Comparison of ENCODE assay signal across 16 cellular contexts in the genomic region with DNA sequence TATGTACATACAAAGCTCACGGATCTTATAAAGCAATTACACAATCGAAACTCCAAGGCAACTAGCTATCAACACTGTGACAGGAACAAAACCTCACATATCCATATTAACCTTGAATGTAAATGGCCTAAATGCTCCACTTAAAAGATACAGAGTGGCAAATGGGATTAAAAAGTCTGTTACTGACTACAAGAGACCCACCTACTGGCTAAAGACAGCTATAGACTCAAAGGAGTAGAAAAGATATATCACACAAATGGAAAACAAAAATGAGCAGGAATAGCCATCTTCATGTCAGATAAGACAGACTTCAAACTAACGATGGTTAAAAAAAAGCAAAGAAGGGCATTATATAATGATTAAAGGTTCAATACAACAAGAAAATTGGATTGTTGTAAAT.
DNase-seq lines count a peak whose midpoint lies in the region; ATAC-seq and TF ChIP-seq lines count a peak whose summit lies in the region.
"Had no signal": no experiment of that assay in that cellular context is flagged by ENCODE, and none has a peak within 500 bp of the region (broad histone marks: within the 10 kb centered on the region; RNA-seq: fewer than 3 reads in every experiment).

No MANE protein-coding gene starts in this region.

- H2AFZ ChIP-seq in osteoblast (ENCODE audit: low read length): no peak overlapping the region

- H3K9me3 ChIP-seq in osteoblast (ENCODE audit: low read depth, low read length) (no peaks in the 10 kb centered on the region), Peyer's patch (no peaks in the 10 kb centered on the region)
- H3K9me3 ChIP-seq: pancreas, tibial nerve had no signal

- H4K20me1 ChIP-seq in osteoblast (ENCODE audit: insufficient read depth, low read length): no peaks in the 10 kb centered on the region

- peak; percentile 0 for DNase-seq in DMS 273 (lab: John Stamatoyannopoulos, UW; ENCODE audit: unreplicated experiment)
- no peak for DNase-seq in DMS 273 treated with DMSO at 0.1 percent for 48 hours (lab: John Stamatoyannopoulos, UW)
- DNase-seq in Kasumi-1 (lab: John Stamatoyannopoulos, UW): peak; percentile 12 to 15
- DNase-seq in WTC11 (ENCODE audit: low spot score): no peak
- DNase-seq in osteoblast (ENCODE audit: insufficient read length, low spot score, missing footprints): no peak
- DNase-seq in Peyer's patch: no peak
- DNase-seq in CD14-positive monocyte (ENCODE audit: low spot score): no peak
- no peak for DNase-seq in T-helper 2 cell treated with Interferon-gamma antibody and Interleukin-4, amounts not matched to agents 5 μg/mL and 100 μg/mL, for 36 hours (ENCODE audit: low spot score)
- DNase-seq: cortex of kidney, esophagus squamous epithelium, pancreas had no signal

- H3K27me3 ChIP-seq in osteoblast (ENCODE audit: insufficient read depth, low read length) (no peaks in the 10 kb centered on the region), Peyer's patch (no peaks in the 10 kb centered on the region)
- H3K27me3 ChIP-seq: pancreas, tibial nerve had no signal

- peak; percentile 56; the same call in 1 of the 2 replicates for ATAC-seq in WTC11
- ATAC-seq: activated CD4-positive, CD25-positive, alpha-beta regulatory T cell treated with anti-CD3 and anti-CD28 coated beads, Interleukin-2, amount 50 U/mL, for 24 hours; pancreas had no signal

- POLR2A ChIA-PET in WTC11 (lab: Charles Lee): no interaction called here

- H3K36me3 Mint-ChIP-seq in WTC11: no peaks in the 10 kb centered on the region
- no peaks in the 10 kb centered on the region for H3K36me3 Mint-ChIP-seq in CD14-positive monocyte
- H3K36me3 Mint-ChIP-seq in T-helper 2 cell treated with Interferon-gamma antibody and Interleukin-4, amounts not matched to agents 5 μg/mL and 100 μg/mL, for 36 hours (ENCODE audit: low read depth): no peaks in the 10 kb centered on the region

- H3K27ac Mint-ChIP-seq in WTC11 (no peak overlapping the region), CD14-positive monocyte (no peak overlapping the region)
- H3K27ac Mint-ChIP-seq in T-helper 2 cell treated with Interferon-gamma antibody and Interleukin-4, amounts not matched to agents 5 μg/mL and 100 μg/mL, for 36 hours: no peak overlapping the region

- no peak for TF ChIP-seq CTCF in WTC11 (IDR thresholded peaks at IDR 0.05)
- peak; percentile 26 for TF ChIP-seq CTCF in osteoblast (IDR thresholded peaks at IDR 0.05; ENCODE audit: extremely low read depth, low read depth, low read length)
- TF ChIP-seq CTCF in Peyer's patch (IDR thresholded peaks at IDR 0.05): peak in 3 of 6 experiments; percentile 24 to 35 (median 25)
- no peak for TF ChIP-seq CTCF in CD14-positive monocyte (IDR thresholded peaks at IDR 0.05)

- H3K4me2 ChIP-seq in osteoblast (ENCODE audit: insufficient read depth, low read length): no peak overlapping the region

- no peaks in the 10 kb centered on the region for H3K79me2 ChIP-seq in osteoblast (ENCODE audit: insufficient read depth, low read length)

- H3K9me3 Mint-ChIP-seq in WTC11: peaks cover 11% of the 10 kb centered on the region
- peaks cover 0 to 8% (median 3%) of the 10 kb centered on the region in 7 donors for H3K9me3 Mint-ChIP-seq in CD14-positive monocyte
- no peaks in the 10 kb centered on the region for H3K9me3 Mint-ChIP-seq in T-helper 2 cell treated with Interferon-gamma antibody and Interleukin-4, amounts not matched to agents 5 μg/mL and 100 μg/mL, for 36 hours

- H3K4me1 ChIP-seq in osteoblast (ENCODE audit: insufficient read depth, low read length): no peaks in the 10 kb centered on the region
- H3K4me1 ChIP-seq in Peyer's patch: no peaks in the 10 kb centered on the region
- H3K4me1 ChIP-seq: esophagus squamous epithelium, pancreas, tibial nerve had no signal

- intact Hi-C loops in CD14-positive monocyte (cut with micrococcal nuclease): no loop called here

- TF ChIP-seq POLR2A in Peyer's patch (IDR thresholded peaks at IDR 0.05): no peak

- no peak overlapping the region for H3K27ac ChIP-seq in osteoblast (ENCODE audit: low read depth, low read length)
- H3K27ac ChIP-seq in Peyer's patch: no peak overlapping the region
- H3K27ac ChIP-seq: 22Rv1, esophagus squamous epithelium, HL-60, pancreas, SK-N-MC, tibial nerve had no signal

- H3K4me3 ChIP-seq in osteoblast (ENCODE audit: insufficient read depth, low read length) (no peak overlapping the region), Peyer's patch (no peak overlapping the region)
- H3K4me3 ChIP-seq: esophagus squamous epithelium, pancreas, SK-N-MC, tibial nerve had no signal

- H3K4me3 Mint-ChIP-seq in WTC11 (no peak overlapping the region), CD14-positive monocyte (no peak overlapping the region)
- H3K4me3 Mint-ChIP-seq in T-helper 2 cell treated with Interferon-gamma antibody and Interleukin-4, amounts not matched to agents 5 μg/mL and 100 μg/mL, for 36 hours: no peak overlapping the region

- no peaks in the 10 kb centered on the region for H3K36me3 ChIP-seq in osteoblast (ENCODE audit: insufficient read depth, low read length)
- no peaks in the 10 kb centered on the region for H3K36me3 ChIP-seq in Peyer's patch
- H3K36me3 ChIP-seq: esophagus squamous epithelium, pancreas, tibial nerve had no signal

- CTCF ChIA-PET in WTC11 (lab: Charles Lee): interaction anchor here (1.0 to 1.4 kb wide), 2 partner anchors 21 to 247 kb away, joined by 4 to 12 read pairs; partner anchors contain the start of gene ADRA2A

- H3K4me1 Mint-ChIP-seq in WTC11 (no peaks in the 10 kb centered on the region), CD14-positive monocyte (no peaks in the 10 kb centered on the region)
- H3K4me1 Mint-ChIP-seq in T-helper 2 cell treated with Interferon-gamma antibody and Interleukin-4, amounts not matched to agents 5 μg/mL and 100 μg/mL, for 36 hours (ENCODE audit: low read depth): no peaks in the 10 kb centered on the region

- H3K27me3 Mint-ChIP-seq in WTC11 (ENCODE audit: low read depth) (no peaks in the 10 kb centered on the region), CD14-positive monocyte (ENCODE audit: low read depth in 3 of 3) (peaks cover 0 to 3% (median 2%) of the 10 kb centered on the region in 3 donors)
- H3K27me3 Mint-ChIP-seq in T-helper 2 cell treated with Interferon-gamma antibody and Interleukin-4, amounts not matched to agents 5 μg/mL and 100 μg/mL, for 36 hours (ENCODE audit: low read depth): no peaks in the 10 kb centered on the region

TF ChIP-seq in WTC11, 78 proteins besides CTCF, POLR2A, EP300 and RAD21 (continues in another document):
- TF ChIP-seq CREB1 (CRISPR knock-in tag; IDR thresholded peaks at IDR 0.05) (no peak), NR2C2 (CRISPR knock-in tag; IDR thresholded peaks at IDR 0.05) (no peak), TEAD4 (CRISPR knock-in tag; IDR thresholded peaks at IDR 0.05) (no peak), ATF1 (CRISPR knock-in tag; IDR thresholded peaks at IDR 0.05) (no peak), RELA (CRISPR knock-in tag; IDR thresholded peaks at IDR 0.05; ENCODE audit: borderline replicate concordance) (no peak), NFE2L1 (CRISPR knock-in tag; IDR thresholded peaks at IDR 0.05) (no peak), GTF2I (CRISPR knock-in tag; conservative IDR thresholded peaks at IDR 0.05) (no peak)
- TF ChIP-seq, protein P1, sequence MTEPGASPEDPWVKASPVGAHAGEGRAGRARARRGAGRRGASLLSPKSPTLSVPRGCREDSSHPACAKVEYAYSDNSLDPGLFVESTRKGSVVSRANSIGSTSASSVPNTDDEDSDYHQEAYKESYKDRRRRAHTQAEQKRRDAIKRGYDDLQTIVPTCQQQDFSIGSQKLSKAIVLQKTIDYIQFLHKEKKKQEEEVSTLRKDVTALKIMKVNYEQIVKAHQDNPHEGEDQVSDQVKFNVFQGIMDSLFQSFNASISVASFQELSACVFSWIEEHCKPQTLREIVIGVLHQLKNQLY (CRISPR knock-in tag; IDR thresholded peaks at IDR 0.05): no peak
- TF ChIP-seq, protein P2, sequence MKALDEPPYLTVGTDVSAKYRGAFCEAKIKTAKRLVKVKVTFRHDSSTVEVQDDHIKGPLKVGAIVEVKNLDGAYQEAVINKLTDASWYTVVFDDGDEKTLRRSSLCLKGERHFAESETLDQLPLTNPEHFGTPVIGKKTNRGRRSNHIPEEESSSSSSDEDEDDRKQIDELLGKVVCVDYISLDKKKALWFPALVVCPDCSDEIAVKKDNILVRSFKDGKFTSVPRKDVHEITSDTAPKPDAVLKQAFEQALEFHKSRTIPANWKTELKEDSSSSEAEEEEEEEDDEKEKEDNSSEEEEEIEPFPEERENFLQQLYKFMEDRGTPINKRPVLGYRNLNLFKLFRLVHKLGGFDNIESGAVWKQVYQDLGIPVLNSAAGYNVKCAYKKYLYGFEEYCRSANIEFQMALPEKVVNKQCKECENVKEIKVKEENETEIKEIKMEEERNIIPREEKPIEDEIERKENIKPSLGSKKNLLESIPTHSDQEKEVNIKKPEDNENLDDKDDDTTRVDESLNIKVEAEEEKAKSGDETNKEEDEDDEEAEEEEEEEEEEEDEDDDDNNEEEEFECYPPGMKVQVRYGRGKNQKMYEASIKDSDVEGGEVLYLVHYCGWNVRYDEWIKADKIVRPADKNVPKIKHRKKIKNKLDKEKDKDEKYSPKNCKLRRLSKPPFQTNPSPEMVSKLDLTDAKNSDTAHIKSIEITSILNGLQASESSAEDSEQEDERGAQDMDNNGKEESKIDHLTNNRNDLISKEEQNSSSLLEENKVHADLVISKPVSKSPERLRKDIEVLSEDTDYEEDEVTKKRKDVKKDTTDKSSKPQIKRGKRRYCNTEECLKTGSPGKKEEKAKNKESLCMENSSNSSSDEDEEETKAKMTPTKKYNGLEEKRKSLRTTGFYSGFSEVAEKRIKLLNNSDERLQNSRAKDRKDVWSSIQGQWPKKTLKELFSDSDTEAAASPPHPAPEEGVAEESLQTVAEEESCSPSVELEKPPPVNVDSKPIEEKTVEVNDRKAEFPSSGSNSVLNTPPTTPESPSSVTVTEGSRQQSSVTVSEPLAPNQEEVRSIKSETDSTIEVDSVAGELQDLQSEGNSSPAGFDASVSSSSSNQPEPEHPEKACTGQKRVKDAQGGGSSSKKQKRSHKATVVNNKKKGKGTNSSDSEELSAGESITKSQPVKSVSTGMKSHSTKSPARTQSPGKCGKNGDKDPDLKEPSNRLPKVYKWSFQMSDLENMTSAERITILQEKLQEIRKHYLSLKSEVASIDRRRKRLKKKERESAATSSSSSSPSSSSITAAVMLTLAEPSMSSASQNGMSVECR (CRISPR knock-in tag; IDR thresholded peaks at IDR 0.05; ENCODE audit: borderline replicate concordance): no peak

Comparison
In these comparisons a context has a peak if more than half of its experiments do, and no peak if none do; other contexts are left out.
1. DNase-seq: peak in DMS 273 (single experiment) and Kasumi-1 (2 of 2); none in DMS 273 treated with DMSO at 0.1 percent for 48 hours (single experiment), WTC11 (single experiment), osteoblast (single experiment), Peyer's patch (0 of 3), CD14-positive monocyte (single experiment) and T-helper 2 cell treated with Interferon-gamma antibody and Interleukin-4, amounts not matched to agents 5 μg/mL and 100 μg/mL, for 36 hours (single experiment).